10 cellular contexts compared by ENCODE assay signal in genomic region chr11:62559204-62559603, GRCh38. TPM values are rescaled to one million over a fixed set of nuclear protein-coding genes. Genes with fewer than 3 reads are reported as not detected.
DNase-seq lines count a peak whose midpoint lies in the region; ATAC-seq and TF ChIP-seq lines count a peak whose summit lies in the region.
"Had no signal": no experiment of that assay in that cellular context is flagged by ENCODE, and none has a peak within 500 bp of the region (broad histone marks: within the 10 kb centered on the region; RNA-seq: fewer than 3 reads in every experiment).

No MANE protein-coding gene starts in this region.

- POLR2A ChIA-PET in RWPE1 (lab: Yijun Ruan, JAX; ENCODE audit: low non-redundant PET), result interaction anchor here (2.3 kb wide), 1 partner anchor 13 kb away, joined by 11 read pairs; the partner anchor contains the start of gene AHNAK

- H3K14ac ChIP-seq in H9 (ENCODE audit: insufficient read depth, low read length), result no peak overlapping the region

- peak overlapping the region; percentile 21 to 61; a peak in 2 of 5 replicates for H3K4me3 Mint-ChIP-seq in H9
- peak overlapping the region; percentile 76 for H3K4me3 Mint-ChIP-seq in stimulated activated effector memory CD8-positive, alpha-beta T cell treated with anti-CD3 and anti-CD28 coated beads, Interleukin-12 subunit alpha, Interleukin-12 subunit beta, amount 100 ng/mL, for 72 hours

- peaks cover 2% of the 10 kb centered on the region for H4K20me1 ChIP-seq in H9 (ENCODE audit: control insufficient read depth, insufficient read depth, insufficient read length)

- no peak overlapping the region for H2BK15ac ChIP-seq in H9 (ENCODE audit: low read depth, low read length)

- H2BK12ac ChIP-seq in H9 (ENCODE audit: insufficient read length, low read depth, low read length), result no peak overlapping the region

- peaks cover 0 to 51% of the 10 kb centered on the region in 2 donors for H3K36me3 ChIP-seq in gastroesophageal sphincter

- H3K79me2 ChIP-seq in H9 (ENCODE audit: insufficient read depth, low read length), result no peaks in the 10 kb centered on the region

- no peak overlapping the region for H4K8ac ChIP-seq in H9 (replicated peaks; ENCODE audit: insufficient read length, low read depth, low read length)

- peaks cover 11% of the 10 kb centered on the region; the same call in 1 of the 2 replicates for H3K4me1 ChIP-seq in H9 (ENCODE audit: insufficient read depth, low read length)
- H3K4me1 ChIP-seq in gastroesophageal sphincter, result peaks cover 5 to 86% (median 40%) of the 10 kb centered on the region in 3 donors

- no peak overlapping the region for H4K91ac ChIP-seq in H9 (ENCODE audit: insufficient read length, low read depth, low read length)

- no peak overlapping the region for H3K23ac ChIP-seq in H9 (ENCODE audit: insufficient read length, low read depth, low read length)

- peak overlapping the region in 2 of 3 experiments; percentile 87 to 97; a peak in 4 of 7 replicates for H3K27ac Mint-ChIP-seq in H9
- peak overlapping the region; percentile 97 for H3K27ac Mint-ChIP-seq in stimulated activated effector memory CD8-positive, alpha-beta T cell treated with anti-CD3 and anti-CD28 coated beads, Interleukin-12 subunit alpha, Interleukin-12 subunit beta, amount 100 ng/mL, for 72 hours

- CTCF ChIA-PET in RWPE1 (lab: Yijun Ruan, JAX), result interaction anchor here (0.5 to 5.0 kb wide), 4 partner anchors 16 to 135 kb away, joined by 3 to 74 read pairs (median 8); no protein-coding TSS in a partner anchor

- no peaks in the 10 kb centered on the region for H3K79me1 ChIP-seq in H9 (ENCODE audit: insufficient read depth, low read depth, low read length, poor library complexity, severe bottlenecking)

- H2AFZ ChIP-seq in H9 (ENCODE audit: low read length), result no peak overlapping the region

- H3K56ac ChIP-seq in H9 (ENCODE audit: insufficient read length, low read depth, low read length), result no peak overlapping the region

- H3T11ph ChIP-seq in H9 (ENCODE audit: low read length), result no peak overlapping the region

- ATAC-seq in gastroesophageal sphincter (no peak), HG03439 (IDR thresholded peaks at IDR 0.05; ENCODE audit: unreplicated experiment) (no peak)
- no peak for ATAC-seq in stimulated activated effector memory CD8-positive, alpha-beta T cell treated with anti-CD3 and anti-CD28 coated beads, Interleukin-12 subunit alpha, Interleukin-12 subunit beta, amount 100 ng/mL, for 72 hours

- no CpG with 5 or more reads among the region's 8 CpGs for WGBS in H9 (ENCODE audit: extremely low coverage, insufficient read length, low lambda C conversion rate)
- WGBS in gastroesophageal sphincter (ENCODE audit: low coverage in 1 of 2), 2 donors, result 77 to 83% methylated on average over 4 to 7 of the region's 8 CpGs

- H2BK120ac ChIP-seq in H9 (ENCODE audit: low read depth, low read length, poor library complexity, severe bottlenecking), result no peak overlapping the region

- no peaks in the 10 kb centered on the region; a peak in 1 of 5 replicates for H3K9me3 Mint-ChIP-seq in H9
- no peaks in the 10 kb centered on the region for H3K9me3 Mint-ChIP-seq in stimulated activated effector memory CD8-positive, alpha-beta T cell treated with anti-CD3 and anti-CD28 coated beads, Interleukin-12 subunit alpha, Interleukin-12 subunit beta, amount 100 ng/mL, for 72 hours

- H3K4me1 Mint-ChIP-seq in H9, result peaks cover 64 to 68% of the 10 kb centered on the region in 2 experiments
- peaks cover 82% of the 10 kb centered on the region for H3K4me1 Mint-ChIP-seq in stimulated activated effector memory CD8-positive, alpha-beta T cell treated with anti-CD3 and anti-CD28 coated beads, Interleukin-12 subunit alpha, Interleukin-12 subunit beta, amount 100 ng/mL, for 72 hours

- no peak for TF ChIP-seq POLR2A in gastroesophageal sphincter (IDR thresholded peaks at IDR 0.05)

- no peak for TF ChIP-seq CTCF in H9 (conservative IDR thresholded peaks at IDR 0.05)
- no peak for TF ChIP-seq CTCF in RWPE1 (conservative IDR thresholded peaks at IDR 0.05; ENCODE audit: low read depth)
- TF ChIP-seq CTCF in gastroesophageal sphincter (IDR thresholded peaks at IDR 0.05), result no peak

- H3K27ac ChIP-seq in H9 (ENCODE audit: insufficient read length, low read depth, low read length) (no peak overlapping the region), RWPE1 (peak overlapping the region; percentile 100), gastroesophageal sphincter (peak overlapping the region; percentile 70 to 95 (median 94))

- no peak for TF ChIP-seq EP300 in gastroesophageal sphincter (IDR thresholded peaks at IDR 0.05)

- no peak overlapping the region for H2BK5ac ChIP-seq in H9 (ENCODE audit: insufficient read length, low read length)

- H3K27me3 ChIP-seq in H9 (ENCODE audit: insufficient read depth, low read length), result no peaks in the 10 kb centered on the region
- H3K27me3 ChIP-seq in gastroesophageal sphincter, result no peaks in the 10 kb centered on the region

- H3K27me3 Mint-ChIP-seq in H9 (ENCODE audit: low read depth), result no peaks in the 10 kb centered on the region; the same call in 1 of the 2 replicates

- H3K4me2 ChIP-seq in H9 (ENCODE audit: insufficient read depth, insufficient read length, low read length), result no peak overlapping the region

- DNase-seq in H9 (no peak), RWPE1 (ENCODE audit: low spot score) (no peak), NCI-H524 (lab: John Stamatoyannopoulos, UW) (no peak), NCI-H2107 (lab: John Stamatoyannopoulos, UW) (no peak)
- DNase-seq in stimulated activated effector memory CD8-positive, alpha-beta T cell treated with anti-CD3 and anti-CD28 coated beads, Interleukin-12 subunit alpha, Interleukin-12 subunit beta, amount 100 ng/mL, for 72 hours (ENCODE audit: low spot score in 2 of 2), result no peak
- DNase-seq: activated CD8-positive, alpha-beta memory T cell treated with anti-CD3 and anti-CD28 coated beads, Interleukin-2, amount 50 U/mL, for 48 hours; stimulated activated CD4-positive, alpha-beta T cell treated with anti-CD3 and anti-CD28 coated beads, Interleukin-2, amount 100 ng/mL, for 48 hours had no signal

- H3K4ac ChIP-seq in H9 (ENCODE audit: low read depth, low read length), result no peak overlapping the region

- no peak overlapping the region for H3K18ac ChIP-seq in H9 (ENCODE audit: insufficient read length, low read depth, low read length)

- H3K23me2 ChIP-seq in H9 (ENCODE audit: insufficient read length, low read depth, low read length, poor library complexity, severe bottlenecking), result no peaks in the 10 kb centered on the region

- H3K9me3 ChIP-seq in H9 (ENCODE audit: control insufficient read depth, low read depth, low read length) (no peaks in the 10 kb centered on the region), gastroesophageal sphincter (no peaks in the 10 kb centered on the region)

- no peak overlapping the region for H3K9ac ChIP-seq in H9 (ENCODE audit: extremely low read depth, insufficient read length, low read length)

- H3K4me3 ChIP-seq in gastroesophageal sphincter, result no peak overlapping the region
- H3K4me3 ChIP-seq: coronary artery had no signal

- H4K5ac ChIP-seq in H9 (ENCODE audit: insufficient read length, low read depth, low read length), result no peak overlapping the region

- peaks cover 38 to 87% (median 54%) of the 10 kb centered on the region in 3 experiments for H3K36me3 Mint-ChIP-seq in H9 (ENCODE audit: insufficient read depth in 1 of 3, low read depth in 3 of 3)
- peaks cover 95% of the 10 kb centered on the region for H3K36me3 Mint-ChIP-seq in stimulated activated effector memory CD8-positive, alpha-beta T cell treated with anti-CD3 and anti-CD28 coated beads, Interleukin-12 subunit alpha, Interleukin-12 subunit beta, amount 100 ng/mL, for 72 hours

- no peak overlapping the region for H2AK5ac ChIP-seq in H9 (ENCODE audit: insufficient read length, low read length)

- H2BK20ac ChIP-seq in H9 (ENCODE audit: low read depth, low read length, poor library complexity, severe bottlenecking), result no peak overlapping the region

RNA-seq across cellular contexts. Expression of gene AHNAK, which starts 12.6 kb away (rescaled TPM):
- 13.9 and 15.2 TPM in 2 replicates for total RNA-seq in H9 (2021)
- 1,000 to 10,000 TPM; 1,348 to 2,181 (median 1,745) TPM for total RNA-seq in gastroesophageal sphincter

RNA-seq across cellular contexts. Expression of gene EEF1G, which starts 14.5 kb away (rescaled TPM):
- total RNA-seq in H9 (2021) (1,790 and 1,800 TPM in 2 replicates), gastroesophageal sphincter (1,000 to 10,000 TPM; 1,070 to 1,712 (median 1,374) TPM)

RNA-seq across cellular contexts. Expression of gene TUT1, which starts 32.1 kb away (rescaled TPM):
- total RNA-seq in H9 (2021), result 20.7 and 24.9 TPM in 2 replicates
- 1 to 10 TPM; 3.8 to 9.6 (median 7.6) TPM for total RNA-seq in gastroesophageal sphincter

RNA-seq across cellular contexts. Expression of gene MTA2, which starts 42.5 kb away (rescaled TPM):
- 143 and 149 TPM in 2 replicates for total RNA-seq in H9 (2021)
- total RNA-seq in gastroesophageal sphincter, result 10 to 100 TPM; 67.9 to 88.7 (median 85.6) TPM

RNA-seq across cellular contexts. Expression of gene EML3, which starts 53.4 kb away (rescaled TPM):
- total RNA-seq in H9 (2021) (35.3 and 40.6 TPM in 2 replicates), gastroesophageal sphincter (10 to 100 TPM; 25.4 to 36.7 (median 31.9) TPM)

Comparison
In these comparisons a context has a peak if more than half of its experiments do, and no peak if none do; other contexts are left out.
1. RNA of gene AHNAK, which starts 12.6 kb away (total RNA-seq): 1,348 to 2,181 TPM in gastroesophageal sphincter; 13.9 to 15.2 TPM in H9; every median in the first group is over 10 times any median in the second.